1 cellular context compared by ENCODE assay signal in genomic region chrX:141642979-141643378, GRCh38.
TF ChIP-seq lines count a peak whose summit lies in the region.

No MANE protein-coding gene starts in this region.

TF ChIP-seq in endothelial cell of umbilical vein, 7 proteins besides CTCF, POLR2A, EP300 and RAD21:
- TF ChIP-seq POLR2AphosphoS5 (IDR thresholded peaks at IDR 0.05; ENCODE audit: insufficient read depth, low read depth, low read length) (no peak), JUN (IDR thresholded peaks at IDR 0.05; ENCODE audit: borderline replicate concordance, insufficient read depth, insufficient read length, low read depth) (no peak), FOS (IDR thresholded peaks at IDR 0.05; ENCODE audit: borderline replicate concordance, insufficient read depth, low read length) (no peak), GATA2 (IDR thresholded peaks at IDR 0.05; ENCODE audit: insufficient read depth, insufficient read length, low read depth, low read length) (no peak)
